10 cellular contexts compared by ENCODE assay signal in genomic region chr3:15973930-15974329, GRCh38.
"Had no signal": no experiment of that assay in that cellular context is flagged by ENCODE, and none has a peak within 500 bp of the region (broad histone marks: within the 10 kb centered on the region; RNA-seq: fewer than 3 reads in every experiment).

No MANE protein-coding gene starts in this region.

- H3K9me3 ChIP-seq: ovary had no signal

- H3K4me1 ChIP-seq: heart right ventricle, left ventricle myocardium inferior had no signal

- H3K27me3 ChIP-seq: heart right ventricle, ovary had no signal

- ATAC-seq: activated CD8-positive, alpha-beta T cell treated with anti-CD3 and anti-CD28 coated beads, Interleukin-2, amount 10 ng/mL, durations not matched to agents 7 days and 5 days; activated naive CD8-positive, alpha-beta T cell treated with anti-CD3 and anti-CD28 coated beads, Interleukin-2, amount 50 U/mL, for 24 hours had no signal

- H3K36me3 ChIP-seq: heart right ventricle, left ventricle myocardium inferior, ovary had no signal

- H3K27ac ChIP-seq: heart right ventricle, left ventricle myocardium inferior, ovary had no signal

- H3K4me3 ChIP-seq: heart right ventricle, left ventricle myocardium inferior, ovary had no signal

- DNase-seq: activated CD4-positive, alpha-beta T cell treated with anti-CD3 and anti-CD28 coated beads for 4 hours; activated CD8-positive, alpha-beta memory T cell treated with anti-CD3 and anti-CD28 coated beads, Interleukin-2, amount 50 U/mL, for 48 hours; activated CD8-positive, alpha-beta T cell treated with anti-CD3 and anti-CD28 coated beads, Interleukin-2, amount 10 ng/mL, durations not matched to agents 7 days and 5 days; activated naive CD4-positive, alpha-beta T cell treated with Interleukin-2 at 50 U/mL for 16 hours; heart right ventricle; left ventricle myocardium inferior; mesenchymal stem cell; ovary; stimulated activated CD4-positive, alpha-beta T cell treated with anti-CD3 and anti-CD28 coated beads, Interleukin-4, amount 100 ng/mL, for 1 hour had no signal
